Comparison of ENCODE assay signal across 9 cellular contexts in genomic region chr12:15982471-15982870, GRCh38.
DNase-seq lines count a peak whose midpoint lies in the region; ATAC-seq and TF ChIP-seq lines count a peak whose summit lies in the region.
"Had no signal": no experiment of that assay in that cellular context is flagged by ENCODE, and none has a peak within 500 bp of the region (broad histone marks: within the 10 kb centered on the region; RNA-seq: fewer than 3 reads in every experiment).

No MANE protein-coding gene starts in this region.

- H3K9me3 Mint-ChIP-seq in activated T-helper 1 cell treated with anti-CD3 and anti-CD28 coated beads, Interleukin-12 subunit alpha, Interleukin-12 subunit beta, Interleukin-2, Interleukin-4 antibody, amounts not matched to agents 30 ng/mL and 10 ng/mL and 1 ng/mL, durations not matched to agents 14 hours and 24 hours and 36 hours: no peaks in the 10 kb centered on the region

- no peak for TF ChIP-seq POLR2A in NB4 (IDR thresholded peaks at IDR 0.05; ENCODE audit: extremely low read depth, insufficient read length)

- intact Hi-C loops in activated T-helper 1 cell treated with anti-CD3 and anti-CD28 coated beads, Interleukin-12 subunit alpha, Interleukin-12 subunit beta, Interleukin-2, Interleukin-4 antibody, amounts not matched to agents 30 ng/mL and 10 ng/mL and 1 ng/mL, durations not matched to agents 14 hours and 24 hours and 36 hours (cut with micrococcal nuclease): no loop called here

- no peak overlapping the region for H3K27ac Mint-ChIP-seq in activated T-helper 1 cell treated with anti-CD3 and anti-CD28 coated beads, Interleukin-12 subunit alpha, Interleukin-12 subunit beta, Interleukin-2, Interleukin-4 antibody, amounts not matched to agents 30 ng/mL and 10 ng/mL and 1 ng/mL, durations not matched to agents 14 hours and 24 hours and 36 hours

- TF ChIP-seq CTCF in NB4 (IDR thresholded peaks at IDR 0.05; ENCODE audit: low read depth, low read length): peak; percentile 34

- ATAC-seq in GM18517 (IDR thresholded peaks at IDR 0.05; ENCODE audit: unreplicated experiment): no peak

- H3K36me3 Mint-ChIP-seq in activated T-helper 1 cell treated with anti-CD3 and anti-CD28 coated beads, Interleukin-12 subunit alpha, Interleukin-12 subunit beta, Interleukin-2, Interleukin-4 antibody, amounts not matched to agents 30 ng/mL and 10 ng/mL and 1 ng/mL, durations not matched to agents 14 hours and 24 hours and 36 hours (ENCODE audit: low read depth): peaks cover 6% of the 10 kb centered on the region

- H3K27me3 Mint-ChIP-seq in activated T-helper 1 cell treated with anti-CD3 and anti-CD28 coated beads, Interleukin-12 subunit alpha, Interleukin-12 subunit beta, Interleukin-2, Interleukin-4 antibody, amounts not matched to agents 30 ng/mL and 10 ng/mL and 1 ng/mL, durations not matched to agents 14 hours and 24 hours and 36 hours (ENCODE audit: insufficient read depth): no peaks in the 10 kb centered on the region

- H3K4me3 Mint-ChIP-seq in activated T-helper 1 cell treated with anti-CD3 and anti-CD28 coated beads, Interleukin-12 subunit alpha, Interleukin-12 subunit beta, Interleukin-2, Interleukin-4 antibody, amounts not matched to agents 30 ng/mL and 10 ng/mL and 1 ng/mL, durations not matched to agents 14 hours and 24 hours and 36 hours: no peak overlapping the region

- no peak overlapping the region for H3K4me3 ChIP-seq in NB4 (ENCODE audit: low read depth, low read length)

- H3K4me1 Mint-ChIP-seq in activated T-helper 1 cell treated with anti-CD3 and anti-CD28 coated beads, Interleukin-12 subunit alpha, Interleukin-12 subunit beta, Interleukin-2, Interleukin-4 antibody, amounts not matched to agents 30 ng/mL and 10 ng/mL and 1 ng/mL, durations not matched to agents 14 hours and 24 hours and 36 hours (ENCODE audit: low read depth): peaks cover 13% of the 10 kb centered on the region

- DNase-seq in DMS53 (lab: John Stamatoyannopoulos, UW): peak; percentile 65
- peak; percentile 7 for DNase-seq in NB4 (ENCODE audit: low read depth)
- peak; percentile 26 for DNase-seq in cerebellum (ENCODE audit: low spot score)
- DNase-seq in myocyte (ENCODE audit: low read depth): peak; percentile 67
- no peak for DNase-seq in amygdala (lab: John Stamatoyannopoulos, UW)
- no peak for DNase-seq in activated T-helper 1 cell treated with anti-CD3 and anti-CD28 coated beads, Interleukin-12 subunit alpha, Interleukin-12 subunit beta, Interleukin-2, Interleukin-4 antibody, amounts not matched to agents 30 ng/mL and 10 ng/mL and 1 ng/mL, durations not matched to agents 14 hours and 24 hours and 36 hours (ENCODE audit: low spot score)
- no peak for DNase-seq in activated effector memory CD4-positive, alpha-beta T cell treated with anti-CD3 and anti-CD28 coated beads, Interleukin-2, amount 50 U/mL, for 16 hours
- DNase-seq: T-helper 1 cell had no signal

Comparison
In these comparisons a context has a peak if more than half of its experiments do, and no peak if none do; other contexts are left out.
1. DNase-seq: peak in DMS53 (single experiment), NB4 (single experiment), cerebellum (single experiment) and myocyte (single experiment); none in amygdala (0 of 56), activated T-helper 1 cell treated with anti-CD3 and anti-CD28 coated beads, Interleukin-12 subunit alpha, Interleukin-12 subunit beta, Interleukin-2, Interleukin-4 antibody, amounts not matched to agents 30 ng/mL and 10 ng/mL and 1 ng/mL, durations not matched to agents 14 hours and 24 hours and 36 hours (single experiment) and activated effector memory CD4-positive, alpha-beta T cell treated with anti-CD3 and anti-CD28 coated beads, Interleukin-2, amount 50 U/mL, for 16 hours (single experiment).